In the genomic region with DNA sequence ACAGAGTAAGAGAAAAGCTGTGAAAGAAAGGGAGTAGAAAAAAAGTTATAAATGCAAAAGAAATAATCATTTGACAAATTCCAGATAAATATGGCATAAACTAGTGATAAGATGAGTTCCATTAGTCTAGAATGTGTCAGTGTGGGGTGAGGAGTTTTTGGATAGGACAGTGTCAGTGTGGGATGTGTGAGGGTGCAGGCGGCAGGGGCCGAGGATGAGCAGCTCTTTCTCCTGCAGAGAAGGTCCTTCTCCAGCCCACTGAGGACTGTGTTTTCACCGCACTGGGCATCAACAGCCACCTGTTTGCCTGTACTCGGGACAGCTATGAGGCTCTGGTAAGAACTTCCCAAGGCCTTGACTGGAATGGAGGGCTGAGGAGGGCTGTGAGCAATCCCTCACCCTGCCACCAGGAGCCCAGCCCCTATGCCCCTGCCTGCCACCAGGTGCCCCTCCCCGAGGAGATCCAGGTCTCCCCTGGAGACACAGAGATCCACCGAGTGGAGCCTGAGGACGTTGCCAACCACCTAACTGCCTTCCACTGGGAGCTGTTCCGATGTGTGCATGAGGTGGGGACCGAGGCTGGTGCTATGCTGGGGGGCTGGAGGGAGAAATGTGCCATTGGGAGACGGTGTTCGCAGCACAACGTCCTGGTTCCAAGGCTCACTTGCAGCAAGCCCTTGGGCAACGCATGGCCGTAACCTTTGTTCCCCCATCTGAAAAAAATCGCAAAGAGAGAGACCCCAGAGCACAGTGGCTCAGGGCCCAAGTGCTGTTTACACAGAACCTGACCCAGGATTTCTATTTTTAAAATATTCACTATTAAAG, we compare ENCODE assay signal across 1 cellular context.
TF ChIP-seq lines count a peak whose summit lies in the region.

No MANE protein-coding gene starts in this region.

TF ChIP-seq in IMR-90, 13 proteins besides CTCF, POLR2A, EP300 and RAD21 (continued from another document):
- TF ChIP-seq ELK1 (IDR thresholded peaks at IDR 0.05; ENCODE audit: borderline replicate concordance, low read depth, low read length) (no peak), CEBPB (IDR thresholded peaks at IDR 0.05; ENCODE audit: low read depth, low read length) (no peak), CHD1 (IDR thresholded peaks at IDR 0.05; ENCODE audit: low read depth, low read length) (no peak), MAFK (IDR thresholded peaks at IDR 0.05; ENCODE audit: low read depth, low read length) (no peak), SMC3 (IDR thresholded peaks at IDR 0.05; ENCODE audit: low read depth, low read length) (no peak), NFE2L2 (IDR thresholded peaks at IDR 0.05; ENCODE audit: low read depth, low read length) (no peak)
- TF ChIP-seq, protein P1, sequence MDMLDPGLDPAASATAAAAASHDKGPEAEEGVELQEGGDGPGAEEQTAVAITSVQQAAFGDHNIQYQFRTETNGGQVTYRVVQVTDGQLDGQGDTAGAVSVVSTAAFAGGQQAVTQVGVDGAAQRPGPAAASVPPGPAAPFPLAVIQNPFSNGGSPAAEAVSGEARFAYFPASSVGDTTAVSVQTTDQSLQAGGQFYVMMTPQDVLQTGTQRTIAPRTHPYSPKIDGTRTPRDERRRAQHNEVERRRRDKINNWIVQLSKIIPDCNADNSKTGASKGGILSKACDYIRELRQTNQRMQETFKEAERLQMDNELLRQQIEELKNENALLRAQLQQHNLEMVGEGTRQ (IDR thresholded peaks at IDR 0.05; ENCODE audit: low read depth, low read length), result no peak
TF ChIP-seq in IMR-90: peak in this region for 0.
